26 cellular contexts compared by ENCODE assay signal in the genomic region with DNA sequence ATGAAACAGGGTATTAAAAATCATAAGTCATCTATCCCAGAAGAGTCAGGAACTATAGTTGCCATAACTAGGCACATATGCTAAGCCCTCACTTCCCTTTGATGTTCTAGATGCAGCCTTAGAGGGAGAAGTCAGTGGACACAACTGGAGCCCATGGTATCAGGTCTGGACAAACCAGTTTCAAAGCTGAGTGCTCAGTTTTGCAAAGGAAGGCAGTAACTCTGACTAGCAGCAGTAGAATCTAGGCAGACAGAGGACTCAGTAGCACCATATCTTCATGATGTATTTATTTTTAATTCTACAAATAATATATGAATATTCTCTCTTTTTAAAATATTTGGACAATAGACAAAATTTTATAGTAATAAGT. TPM values are rescaled to one million over a fixed set of nuclear protein-coding genes. Genes with fewer than 3 reads are reported as not detected.
"Had no signal": no experiment of that assay in that cellular context is flagged by ENCODE, and none has a peak within 500 bp of the region (broad histone marks: within the 10 kb centered on the region; RNA-seq: fewer than 3 reads in every experiment).

No MANE protein-coding gene starts in this region.

- H3K27me3 ChIP-seq: adrenal gland, body of pancreas, breast epithelium, MG63 had no signal

- DNase-seq: activated CD4-positive, alpha-beta T cell treated with anti-CD3 and anti-CD28 coated beads, Interleukin-2, amount 10 ng/mL, durations not matched to agents 7 days and 5 days; activated CD4-positive, alpha-beta T cell treated with anti-CD3 and anti-CD28 coated beads, Interleukin-2, amount 50 U/mL, for 48 hours; activated CD8-positive, alpha-beta T cell treated with anti-CD3 and anti-CD28 coated beads, Interleukin-2, amount 10 ng/mL, durations not matched to agents 7 days and 5 days; activated gamma-delta T cell treated with Interleukin-2 at 50 U/mL for 16 hours; activated naive CD4-positive, alpha-beta T cell treated with anti-CD3 and anti-CD28 coated beads for 36 hours; activated T-cell treated with anti-CD3 and anti-CD28 coated beads, Interleukin-2, amount 50 U/mL, for 4 hours; adrenal gland; body of pancreas; Karpas-422; KBM-7; MG63; NCI-H1092; NCI-H146; NCI-H187; NCI-H2029 treated with DMSO at 0.1 percent for 48 hours; NCI-H2107; NCI-H2171; NCI-H446; NCI-H524 treated with DMSO at 0.1 percent for 48 hours; NK-92 treated with Interleukin-12 subunit alpha and Interleukin-12 subunit beta, amount 100 ng/mL, for 24 hours; Right ventricle myocardium superior had no signal

- H3K4me1 ChIP-seq: adrenal gland, breast epithelium had no signal

- H3K36me3 ChIP-seq: adrenal gland, breast epithelium, MG63 had no signal

- H3K27ac ChIP-seq: adrenal gland, body of pancreas, breast epithelium had no signal

- ATAC-seq: activated CD8-positive, alpha-beta T cell treated with anti-CD3 and anti-CD28 coated beads, Interleukin-2, amount 10 ng/mL, durations not matched to agents 7 days and 5 days; activated naive CD4-positive, alpha-beta T cell treated with anti-CD3 and anti-CD28 coated beads, Interleukin-2, amount 50 U/mL, for 72 hours; activated T-cell treated with anti-CD3 and anti-CD28 coated beads, Interleukin-2, amount 50 U/mL, for 4 hours; body of pancreas had no signal

- H3K4me3 ChIP-seq: adrenal gland, body of pancreas, breast epithelium, MG63 had no signal

RNA-seq across cellular contexts. Expression of a gene that starts 11.7 kb away (rescaled TPM):
- total RNA-seq: activated CD4-positive, alpha-beta T cell treated with anti-CD3 and anti-CD28 coated beads, Interleukin-2, amount 10 ng/mL, durations not matched to agents 7 days and 5 days; activated CD8-positive, alpha-beta T cell treated with anti-CD3 and anti-CD28 coated beads, Interleukin-2, amount 10 ng/mL, durations not matched to agents 7 days and 5 days; activated naive CD4-positive, alpha-beta T cell treated with anti-CD3 and anti-CD28 coated beads for 36 hours; activated naive CD4-positive, alpha-beta T cell treated with anti-CD3 and anti-CD28 coated beads, Interleukin-2, amount 50 U/mL, for 72 hours; activated T-helper 1 cell treated with anti-CD3 and anti-CD28 coated beads, Interleukin-12 subunit alpha, Interleukin-12 subunit beta, Interleukin-2, Interleukin-4 antibody, amounts not matched to agents 30 ng/mL and 10 ng/mL and 1 ng/mL, durations not matched to agents 14 hours and 24 hours and 36 hours; T-helper 1 cell treated with Interleukin-12 subunit alpha and Interleukin-12 subunit beta and Interleukin-4 antibody, amounts not matched to agents 30 ng/mL and 1 ng/mL, for 36 hours; T-helper 2 cell treated with Interferon-gamma antibody and Interleukin-4, amounts not matched to agents 100 ng/mL and 5 ng/mL, for 36 hours had no signal
